15 cellular contexts compared by ENCODE assay signal in genomic region chr10:73797324-73798025, GRCh38.
"Had no signal": no experiment of that assay in that cellular context is flagged by ENCODE, and none has a peak within 500 bp of the region (broad histone marks: within the 10 kb centered on the region; RNA-seq: fewer than 3 reads in every experiment).

No MANE protein-coding gene starts in this region.

- DNase-seq: activated CD4-positive, alpha-beta T cell treated with anti-CD3 and anti-CD28 coated beads for 4 hours; activated gamma-delta T cell treated with Interleukin-2 at 50 U/mL for 16 hours; activated T-cell treated with anti-CD3 and anti-CD28 coated beads, Interleukin-2, amount 50 U/mL, for 1 hour; central memory CD4-positive, alpha-beta T cell; hypothalamus; lower lobe of right lung; nucleus accumbens; stimulated activated CD4-positive, alpha-beta T cell treated with anti-CD3 and anti-CD28 coated beads, Interleukin-4, amount 100 ng/mL, for 24 hours; stomach; T-cell had no signal

- ATAC-seq: T-cell had no signal

- H3K4me1 ChIP-seq: adrenal gland, lower lobe of right lung had no signal

- H3K4me1 Mint-ChIP-seq: mesothelial cell of epicardium had no signal

- H3K27me3 ChIP-seq: adrenal gland, stomach had no signal

- H3K9me3 Mint-ChIP-seq: dendritic cell treated with granulocyte-macrophage colony-stimulating factor and Interleukin-4, amounts not matched to agents 40 ng/mL and 50 ng/mL, for 4 days; mesothelial cell of epicardium; T-cell had no signal

- H3K27me3 Mint-ChIP-seq: dendritic cell treated with granulocyte-macrophage colony-stimulating factor and Interleukin-4, amounts not matched to agents 40 ng/mL and 50 ng/mL, for 4 days; T-cell had no signal

- H3K4me3 ChIP-seq: adrenal gland, lower lobe of right lung, SK-N-MC, stomach, thoracic aorta had no signal

- H3K4me3 Mint-ChIP-seq: dendritic cell treated with granulocyte-macrophage colony-stimulating factor and Interleukin-4, amounts not matched to agents 40 ng/mL and 50 ng/mL, for 4 days; mesothelial cell of epicardium; T-cell had no signal

- H3K9me3 ChIP-seq: adrenal gland, lower lobe of right lung, stomach, thoracic aorta had no signal

- H3K27ac Mint-ChIP-seq: dendritic cell treated with granulocyte-macrophage colony-stimulating factor and Interleukin-4, amounts not matched to agents 40 ng/mL and 50 ng/mL, for 4 days; mesothelial cell of epicardium had no signal

- H3K27ac ChIP-seq: adrenal gland, lower lobe of right lung, SK-N-MC, stomach, thoracic aorta had no signal
